In the genomic region with DNA sequence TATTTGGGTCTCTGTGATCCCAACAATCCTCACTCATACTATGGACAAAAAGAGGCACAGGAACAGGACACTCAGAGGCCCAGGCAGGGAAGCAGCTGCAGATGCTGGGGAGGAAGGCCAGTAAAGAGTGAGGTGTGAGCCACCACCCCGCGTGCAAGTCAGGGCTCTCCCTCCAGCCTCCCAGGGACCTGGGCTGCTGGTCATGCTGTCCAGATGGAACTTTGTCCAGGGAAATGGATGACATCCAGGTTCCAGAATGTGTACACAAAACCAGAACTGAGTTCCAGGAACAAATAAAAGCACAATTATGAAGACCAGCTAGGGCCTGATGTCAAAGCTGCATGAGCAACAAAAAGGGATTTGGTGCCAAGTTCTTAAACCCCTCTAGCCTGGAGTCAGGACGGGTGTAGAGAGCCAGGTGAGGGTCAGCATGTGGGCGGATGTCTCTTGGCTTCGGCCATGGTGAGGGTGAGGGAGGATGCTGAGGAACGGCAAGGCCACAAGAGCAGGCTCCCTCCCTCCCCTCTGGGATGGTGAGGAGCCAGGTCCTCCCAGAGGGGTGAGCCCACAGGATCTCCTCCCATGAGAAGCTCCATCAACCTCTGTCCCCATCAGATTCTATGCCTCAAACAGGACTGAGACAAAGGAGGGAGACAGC, we compare ENCODE assay signal across 29 cellular contexts.
DNase-seq lines count a peak whose midpoint lies in the region; ATAC-seq and TF ChIP-seq lines count a peak whose summit lies in the region.
"Had no signal": no experiment of that assay in that cellular context is flagged by ENCODE, and none has a peak within 500 bp of the region (broad histone marks: within the 10 kb centered on the region; RNA-seq: fewer than 3 reads in every experiment).

No MANE protein-coding gene starts in this region.

- BruUV-seq in PC-3 (replicated peaks; lab: Mats Ljungman, UMichigan): no TSS peak

- no peak overlapping the region for H3K4me2 ChIP-seq in PC-3 (ENCODE audit: low read length)

- H3K9me3 Mint-ChIP-seq in stimulated activated memory B cell treated with anti-CD40 and anti-IgM and Interleukin-4, amounts not matched to agents 10 μg/mL and 1 μg/mL and 100 μg/mL, for 72 hours: peaks cover 10% of the 10 kb centered on the region
- H3K9me3 Mint-ChIP-seq: activated T-helper 2 cell treated with anti-CD3 and anti-CD28 coated beads, Interferon-gamma antibody, Interleukin-2, Interleukin-4, amounts not matched to agents 10 μg/mL and 5 μg/mL and 100 μg/mL, durations not matched to agents 14 hours and 24 hours and 36 hours had no signal

- no peaks in the 10 kb centered on the region for H3K27me3 Mint-ChIP-seq in stimulated activated memory B cell treated with anti-CD40 and anti-IgM and Interleukin-4, amounts not matched to agents 10 μg/mL and 1 μg/mL and 100 μg/mL, for 72 hours
- H3K27me3 Mint-ChIP-seq: activated CD4-positive, alpha-beta T cell treated with anti-CD3 and anti-CD28 coated beads, Interleukin-2, amount 10 ng/mL, durations not matched to agents 24 days and 14 days; IgD-negative memory B cell had no signal

- H3K9me2 ChIP-seq in PC-3 (replicated peaks; ENCODE audit: low read length): no peaks in the 10 kb centered on the region

- no peak for TF ChIP-seq EP300 in gastroesophageal sphincter (IDR thresholded peaks at IDR 0.05)

- TF ChIP-seq CTCF in PC-3 (conservative IDR thresholded peaks at IDR 0.05; ENCODE audit: low read depth, low read length) (no peak), gastroesophageal sphincter (IDR thresholded peaks at IDR 0.05) (no peak), mucosa of descending colon (IDR thresholded peaks at IDR 0.05) (no peak)

- H3F3A ChIP-seq in PC-3 (ENCODE audit: low read length, unreplicated experiment): no peaks in the 10 kb centered on the region

- POLR2A ChIA-PET in PC-3 (lab: Charles Lee; ENCODE audit: unreplicated experiment): interaction anchor here (0.6 to 0.7 kb wide), 2 partner anchors 28 to 473 kb away, joined by 5 to 6 read pairs; no protein-coding TSS in a partner anchor

- TF ChIP-seq POLR2A in gastroesophageal sphincter (IDR thresholded peaks at IDR 0.05): no peak

- no peaks in the 10 kb centered on the region for H3K4me1 Mint-ChIP-seq in stimulated activated memory B cell treated with anti-CD40 and anti-IgM and Interleukin-4, amounts not matched to agents 10 μg/mL and 1 μg/mL and 100 μg/mL, for 72 hours
- H3K4me1 Mint-ChIP-seq: activated CD4-positive, alpha-beta T cell treated with anti-CD3 and anti-CD28 coated beads, Interleukin-2, amount 10 ng/mL, durations not matched to agents 24 days and 14 days; IgD-negative memory B cell; T-cell; WTC11 had no signal

- no peak overlapping the region for H3K27ac ChIP-seq in PC-3 (ENCODE audit: low read length)
- H3K27ac ChIP-seq in gastroesophageal sphincter: no peak overlapping the region
- H3K27ac ChIP-seq: BLaER1 treated with 17β-estradiol and CSF1 and Interleukin-3, amounts not matched to agents 10 nM and 100 nM; brain microvascular endothelial cell; dorsolateral prefrontal cortex; GM23248; SJSA1; tibial nerve had no signal

- 53 to 100% methylated on average over 1 to 3 of the region's 6 CpGs for WGBS in gastroesophageal sphincter (ENCODE audit: low coverage in 1 of 2), 2 donors

- H3K4me3 ChIP-seq in PC-3 (ENCODE audit: low read length): no peak overlapping the region
- no peak overlapping the region for H3K4me3 ChIP-seq in gastroesophageal sphincter
- no peak overlapping the region for H3K4me3 ChIP-seq in mucosa of descending colon
- H3K4me3 ChIP-seq: BLaER1 treated with 17β-estradiol and CSF1 and Interleukin-3, amounts not matched to agents 10 nM and 100 nM; dorsolateral prefrontal cortex; esophagus squamous epithelium; GM23248; SJSA1; tibial nerve had no signal

- no peak overlapping the region for H3K4me3 Mint-ChIP-seq in stimulated activated memory B cell treated with anti-CD40 and anti-IgM and Interleukin-4, amounts not matched to agents 10 μg/mL and 1 μg/mL and 100 μg/mL, for 72 hours
- H3K4me3 Mint-ChIP-seq: activated CD4-positive, alpha-beta T cell treated with anti-CD3 and anti-CD28 coated beads, Interleukin-2, amount 10 ng/mL, durations not matched to agents 24 days and 14 days; IgD-negative memory B cell; T-cell; WTC11 had no signal

- intact Hi-C loops in PC-3 (cut with micrococcal nuclease): no loop called here
- intact Hi-C loops in mucosa of descending colon (cut with DNase I, micrococcal nuclease): no loop called here

- H4K20me1 ChIP-seq in PC-3 (ENCODE audit: low read length): no peaks in the 10 kb centered on the region
- H4K20me1 ChIP-seq: BLaER1 treated with 17β-estradiol and CSF1 and Interleukin-3, amounts not matched to agents 10 nM and 100 nM had no signal

- no peaks in the 10 kb centered on the region for H3K36me3 Mint-ChIP-seq in stimulated activated memory B cell treated with anti-CD40 and anti-IgM and Interleukin-4, amounts not matched to agents 10 μg/mL and 1 μg/mL and 100 μg/mL, for 72 hours
- H3K36me3 Mint-ChIP-seq: T-cell, WTC11 had no signal

- ATAC-seq in PC-3: peak; percentile 25
- ATAC-seq in gastroesophageal sphincter: peak; percentile 50
- ATAC-seq in mucosa of descending colon: peak; percentile 8
- peak; percentile 39 for ATAC-seq in stimulated activated memory B cell treated with anti-CD40 and anti-IgM and Interleukin-4, amounts not matched to agents 10 μg/mL and 1 μg/mL and 100 μg/mL, for 72 hours
- no peak for ATAC-seq in HG03354 (IDR thresholded peaks at IDR 0.05; ENCODE audit: poor library complexity, severe bottlenecking, unreplicated experiment)
- ATAC-seq: T-cell, WTC11 had no signal

- CTCF ChIA-PET in PC-3 (lab: Charles Lee): no interaction called here

- H3K9me3 ChIP-seq in PC-3 (ENCODE audit: low read length) (no peaks in the 10 kb centered on the region), gastroesophageal sphincter (no peaks in the 10 kb centered on the region), mucosa of descending colon (no peaks in the 10 kb centered on the region)
- H3K9me3 ChIP-seq: esophagus squamous epithelium, SJSA1 had no signal

- H3K36me3 ChIP-seq in PC-3 (ENCODE audit: low read depth, low read length) (no peaks in the 10 kb centered on the region), gastroesophageal sphincter (no peaks in the 10 kb centered on the region), mucosa of descending colon (ENCODE audit: low read depth) (no peaks in the 10 kb centered on the region)
- H3K36me3 ChIP-seq: BLaER1 treated with 17β-estradiol and CSF1 and Interleukin-3, amounts not matched to agents 10 nM and 100 nM; brain microvascular endothelial cell; esophagus squamous epithelium; SJSA1; tibial nerve had no signal

- no peaks in the 10 kb centered on the region for H3K4me1 ChIP-seq in PC-3 (ENCODE audit: insufficient read depth, low read length)
- peaks cover 0 to 28% (median 13%) of the 10 kb centered on the region in 3 donors for H3K4me1 ChIP-seq in gastroesophageal sphincter
- H3K4me1 ChIP-seq in mucosa of descending colon (ENCODE audit: low read depth): no peaks in the 10 kb centered on the region
- H3K4me1 ChIP-seq: SJSA1 had no signal

- DNase-seq in PC-3: no peak
- no peak for DNase-seq in mucosa of descending colon
- DNase-seq in AG08395 (ENCODE audit: low spot score): no peak
- DNase-seq in NCI-H187 treated with DMSO at 0.1 percent for 48 hours (lab: John Stamatoyannopoulos, UW): no peak
- DNase-seq: activated CD4-positive, alpha-beta T cell treated with anti-CD3 and anti-CD28 coated beads, Interleukin-2, amount 10 ng/mL, durations not matched to agents 24 days and 14 days; activated CD8-positive, alpha-beta memory T cell treated with anti-CD3 and anti-CD28 coated beads for 24 hours; activated naive CD4-positive, alpha-beta T cell treated with anti-CD3 and anti-CD28 coated beads, Interleukin-2, amount 50 U/mL, for 16 hours; activated T-cell treated with anti-CD3 and anti-CD28 coated beads for 4 hours; brain microvascular endothelial cell; DMS153; dorsolateral prefrontal cortex; esophagus squamous epithelium; GM23248; hippocampal formation; mesenchymal stem cell; NCI-H1048; NCI-H446; NCI-H82; stimulated activated CD8-positive, alpha-beta memory T cell treated with anti-CD3 and anti-CD28 coated beads, Interleukin-4, amount 100 ng/mL, for 48 hours; T-cell had no signal

- no peaks in the 10 kb centered on the region for H3K27me3 ChIP-seq in PC-3 (ENCODE audit: low read length)
- no peaks in the 10 kb centered on the region for H3K27me3 ChIP-seq in gastroesophageal sphincter
- H3K27me3 ChIP-seq: brain microvascular endothelial cell, esophagus squamous epithelium, SJSA1, tibial nerve had no signal

- no peak overlapping the region for H3K27ac Mint-ChIP-seq in stimulated activated memory B cell treated with anti-CD40 and anti-IgM and Interleukin-4, amounts not matched to agents 10 μg/mL and 1 μg/mL and 100 μg/mL, for 72 hours
- H3K27ac Mint-ChIP-seq: activated CD4-positive, alpha-beta T cell treated with anti-CD3 and anti-CD28 coated beads, Interleukin-2, amount 10 ng/mL, durations not matched to agents 24 days and 14 days; activated T-helper 2 cell treated with anti-CD3 and anti-CD28 coated beads, Interferon-gamma antibody, Interleukin-2, Interleukin-4, amounts not matched to agents 10 μg/mL and 5 μg/mL and 100 μg/mL, durations not matched to agents 14 hours and 24 hours and 36 hours; IgD-negative memory B cell; T-cell; WTC11 had no signal

- no peak overlapping the region for H2AFZ ChIP-seq in PC-3 (ENCODE audit: low read length)
- H2AFZ ChIP-seq: GM23248 had no signal

- H3K9ac ChIP-seq in PC-3 (ENCODE audit: low read length): no peak overlapping the region
- H3K9ac ChIP-seq: BLaER1 treated with 17β-estradiol and CSF1 and Interleukin-3, amounts not matched to agents 10 nM and 100 nM; GM23248 had no signal

- no peaks in the 10 kb centered on the region for H3K79me2 ChIP-seq in PC-3 (ENCODE audit: low read length)
